ENCODE assay signal across 15 cellular contexts in the genomic region with DNA sequence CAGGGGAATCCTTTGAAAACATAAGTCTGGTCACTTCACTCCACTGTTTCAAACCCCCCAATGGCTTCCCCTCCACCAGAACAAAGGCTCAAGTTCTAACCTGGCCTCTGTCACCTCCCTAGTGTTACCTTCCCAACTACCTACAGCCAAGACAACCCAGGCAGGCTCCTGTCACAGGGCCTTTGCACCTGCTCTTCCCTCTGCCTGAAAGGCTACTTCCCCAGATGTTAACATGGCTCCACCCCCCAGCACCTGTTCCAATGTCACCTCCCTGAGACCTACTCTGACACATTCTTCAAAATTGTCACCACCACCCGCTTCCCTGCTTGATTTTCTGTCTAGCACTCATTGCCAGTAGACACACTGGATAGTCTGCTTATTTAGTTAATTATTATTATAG.
DNase-seq lines count a peak whose midpoint lies in the region; ATAC-seq and TF ChIP-seq lines count a peak whose summit lies in the region.
"Had no signal": no experiment of that assay in that cellular context is flagged by ENCODE, and none has a peak within 500 bp of the region (broad histone marks: within the 10 kb centered on the region; RNA-seq: fewer than 3 reads in every experiment).

No MANE protein-coding gene starts in this region.

- DNase-seq in coronary artery (ENCODE audit: low spot score) (peak; percentile 58), islet precursor cell (peak; percentile 22), substantia nigra (lab: John Stamatoyannopoulos, UW) (no peak)
- DNase-seq in activated CD4-positive, CD25-positive, alpha-beta regulatory T cell treated with anti-CD3 and anti-CD28 coated beads, Interleukin-2, amount 50 U/mL, for 72 hours = no peak
- DNase-seq: 8988T; ACHN; BE2C; C1 segment of cervical spinal cord; CD4-positive, alpha-beta memory T cell; CD4-positive, CD25-positive, alpha-beta regulatory T cell; CD8-positive, alpha-beta memory T cell; DMS79 treated with DMSO at 0.1 percent for 48 hours; GF-D8 had no signal

- no peak overlapping the region for H3K27ac ChIP-seq in coronary artery
- H3K27ac ChIP-seq in substantia nigra (ENCODE audit: low read depth, low read length, poor library complexity, severe bottlenecking) = no peak overlapping the region
- H3K27ac ChIP-seq: BLaER1 had no signal

- H3K4me3 ChIP-seq in coronary artery = no peak overlapping the region
- H3K4me3 ChIP-seq: BLaER1 had no signal

- TF ChIP-seq CTCF in coronary artery (IDR thresholded peaks at IDR 0.05) = no peak

- no peak for ATAC-seq in GM21526 (IDR thresholded peaks at IDR 0.05; ENCODE audit: low FRiP score, unreplicated experiment)

Comparison
In these comparisons a context has a peak if more than half of its experiments do, and no peak if none do; other contexts are left out.
1. DNase-seq: peak in coronary artery (single experiment) and islet precursor cell (single experiment); none in substantia nigra (0 of 49) and activated CD4-positive, CD25-positive, alpha-beta regulatory T cell treated with anti-CD3 and anti-CD28 coated beads, Interleukin-2, amount 50 U/mL, for 72 hours (single experiment).